ENCODE assay signal across 11 cellular contexts in the genomic region with DNA sequence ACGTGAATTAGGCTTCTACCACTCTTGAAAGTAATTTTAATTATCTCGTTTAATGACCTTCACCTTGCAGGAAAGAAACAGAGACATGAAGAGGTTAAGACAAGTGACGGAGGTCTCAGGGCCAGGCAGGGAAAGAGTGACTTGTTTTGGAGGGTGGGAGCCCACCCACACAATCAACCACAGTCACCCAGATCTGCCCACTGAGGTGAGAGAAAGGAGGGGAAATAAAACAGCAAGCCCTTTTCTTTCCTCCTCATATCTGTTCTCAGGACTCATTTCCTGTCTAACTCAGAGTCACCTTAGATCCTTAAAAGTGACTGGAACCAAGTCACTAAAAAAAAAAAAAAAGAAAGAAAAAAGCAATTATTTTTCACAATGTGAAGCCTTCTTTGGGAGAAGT. TPM values are rescaled to one million over a fixed set of nuclear protein-coding genes. Genes with fewer than 3 reads are reported as not detected.
A peak's percentile ranks its signal among the peaks of the same experiment; 100 is the strongest.
DNase-seq lines count a peak whose midpoint lies in the region; ATAC-seq and TF ChIP-seq lines count a peak whose summit lies in the region.
"Had no signal": no experiment of that assay in that cellular context is flagged by ENCODE, and none has a peak within 500 bp of the region (broad histone marks: within the 10 kb centered on the region; RNA-seq: fewer than 3 reads in every experiment).

No MANE protein-coding gene starts in this region.

- WGBS in heart right ventricle, 2 donors: 82 to 90% methylated on average over 3 of the region's 3 CpGs
- 87% methylated on average over 3 of the region's 3 CpGs for WGBS in urinary bladder

- H3K9me3 ChIP-seq in heart right ventricle: peaks cover 0 to 6% (median 0%) of the 10 kb centered on the region in 11 donors
- no peaks in the 10 kb centered on the region for H3K9me3 ChIP-seq in breast epithelium

- H3K4me1 ChIP-seq in heart right ventricle (peaks cover 4 to 87% (median 61%) of the 10 kb centered on the region in 9 donors), breast epithelium (peaks cover 2 to 10% of the 10 kb centered on the region in 2 donors), urinary bladder (ENCODE audit: insufficient read depth) (no peaks in the 10 kb centered on the region)

- intact Hi-C loops in heart right ventricle (cut with DNase I): no loop called here
- intact Hi-C loops in cardiac septum (cut with DNase I): no loop called here
- intact Hi-C loops in breast epithelium (cut with DNase I; ENCODE audit: low total_unique reads): no loop called here

- no peak overlapping the region for H3K4me3 Mint-ChIP-seq in osteocyte (ENCODE audit: unreplicated experiment)
- H3K4me3 Mint-ChIP-seq: activated CD4-positive, alpha-beta T cell treated with anti-CD3 and anti-CD28 coated beads, Interleukin-2, amount 10 ng/mL, durations not matched to agents 24 days and 14 days had no signal

- H3K9me3 Mint-ChIP-seq in osteocyte (ENCODE audit: unreplicated experiment): no peaks in the 10 kb centered on the region
- H3K9me3 Mint-ChIP-seq: activated CD4-positive, alpha-beta T cell treated with anti-CD3 and anti-CD28 coated beads, Interleukin-2, amount 10 ng/mL, durations not matched to agents 24 days and 14 days had no signal

- H3K36me3 Mint-ChIP-seq in osteocyte (ENCODE audit: unreplicated experiment): peaks cover 2% of the 10 kb centered on the region

- no peak for TF ChIP-seq POLR2A in breast epithelium (IDR thresholded peaks at IDR 0.05)

- peaks cover 82% of the 10 kb centered on the region for H3K4me1 Mint-ChIP-seq in osteocyte (ENCODE audit: unreplicated experiment)

- peak overlapping the region; percentile 70 for H3K27ac Mint-ChIP-seq in osteocyte (ENCODE audit: unreplicated experiment)
- H3K27ac Mint-ChIP-seq: activated CD4-positive, alpha-beta T cell treated with anti-CD3 and anti-CD28 coated beads, Interleukin-2, amount 10 ng/mL, durations not matched to agents 24 days and 14 days had no signal

- H3K27me3 ChIP-seq in heart right ventricle (no peaks in the 10 kb centered on the region), breast epithelium (no peaks in the 10 kb centered on the region)

- H3K27ac ChIP-seq in heart right ventricle: peak overlapping the region in 8 of 10 donors; percentile 18 to 75 (median 58)
- peak overlapping the region; percentile 82 to 92 for H3K27ac ChIP-seq in breast epithelium
- H3K27ac ChIP-seq in urinary bladder (ENCODE audit: low read depth): peak overlapping the region; percentile 89

- TF ChIP-seq CTCF in heart right ventricle (IDR thresholded peaks at IDR 0.05) (no peak), breast epithelium (IDR thresholded peaks at IDR 0.05) (no peak), osteocyte (IDR thresholded peaks at IDR 0.05) (no peak)

- H3K27me3 Mint-ChIP-seq in osteocyte (ENCODE audit: unreplicated experiment): no peaks in the 10 kb centered on the region

- DNase-seq in heart right ventricle (no peak), cardiac septum (ENCODE audit: low spot score) (no peak), breast epithelium (ENCODE audit: low spot score in 2 of 2) (no peak), osteocyte (ENCODE audit: extremely low spot score, unreplicated experiment) (no peak), T-helper 9 cell (no peak)
- DNase-seq: activated CD4-positive, alpha-beta T cell treated with anti-CD3 and anti-CD28 coated beads, Interleukin-2, amount 10 ng/mL, durations not matched to agents 24 days and 14 days; amygdala; DMS79 treated with DMSO at 0.1 percent for 48 hours had no signal

- H3K4me3 ChIP-seq in heart right ventricle (no peak overlapping the region), breast epithelium (peak overlapping the region in 1 of 3 donors; percentile 24), urinary bladder (ENCODE audit: low read depth, low read length) (no peak overlapping the region)

- H3K36me3 ChIP-seq in heart right ventricle: no peaks in the 10 kb centered on the region
- no peaks in the 10 kb centered on the region for H3K36me3 ChIP-seq in breast epithelium
- H3K36me3 ChIP-seq in urinary bladder (ENCODE audit: insufficient read depth): no peaks in the 10 kb centered on the region

- ATAC-seq in heart right ventricle: peak in 4 of 8 donors; percentile 5 to 16 (median 8)
- ATAC-seq in GM18517 (IDR thresholded peaks at IDR 0.05; ENCODE audit: unreplicated experiment): no peak
- no peak for ATAC-seq in HG02884 (IDR thresholded peaks at IDR 0.05; ENCODE audit: unreplicated experiment)

RNA-seq across cellular contexts. Expression of a gene that starts 26.8 kb away (rescaled TPM):
- total RNA-seq in heart right ventricle: 10 to 100 TPM in 4 of 10 donors, 1 to 10 TPM in 6; 4.1 to 16.5 (median 8.1) TPM
- 1 to 10 TPM; 2.7 to 3.7 TPM for polyA plus RNA-seq in heart right ventricle
- 9.3 TPM for total RNA-seq in cardiac septum
- total RNA-seq in breast epithelium: 10 to 100 TPM in 2 of 3 donors, 1 to 10 TPM in 1; 5.1 to 45.1 (median 41.3) TPM
- 38.5 and 38.7 TPM in 2 replicates for total RNA-seq in osteocyte
- 79.6 TPM for total RNA-seq in urinary bladder
- 20.1 TPM for polyA plus RNA-seq in urinary bladder
- total RNA-seq: activated CD4-positive, alpha-beta T cell treated with anti-CD3 and anti-CD28 coated beads, Interleukin-2, amount 10 ng/mL, durations not matched to agents 24 days and 14 days had no signal
